In the genomic region with DNA sequence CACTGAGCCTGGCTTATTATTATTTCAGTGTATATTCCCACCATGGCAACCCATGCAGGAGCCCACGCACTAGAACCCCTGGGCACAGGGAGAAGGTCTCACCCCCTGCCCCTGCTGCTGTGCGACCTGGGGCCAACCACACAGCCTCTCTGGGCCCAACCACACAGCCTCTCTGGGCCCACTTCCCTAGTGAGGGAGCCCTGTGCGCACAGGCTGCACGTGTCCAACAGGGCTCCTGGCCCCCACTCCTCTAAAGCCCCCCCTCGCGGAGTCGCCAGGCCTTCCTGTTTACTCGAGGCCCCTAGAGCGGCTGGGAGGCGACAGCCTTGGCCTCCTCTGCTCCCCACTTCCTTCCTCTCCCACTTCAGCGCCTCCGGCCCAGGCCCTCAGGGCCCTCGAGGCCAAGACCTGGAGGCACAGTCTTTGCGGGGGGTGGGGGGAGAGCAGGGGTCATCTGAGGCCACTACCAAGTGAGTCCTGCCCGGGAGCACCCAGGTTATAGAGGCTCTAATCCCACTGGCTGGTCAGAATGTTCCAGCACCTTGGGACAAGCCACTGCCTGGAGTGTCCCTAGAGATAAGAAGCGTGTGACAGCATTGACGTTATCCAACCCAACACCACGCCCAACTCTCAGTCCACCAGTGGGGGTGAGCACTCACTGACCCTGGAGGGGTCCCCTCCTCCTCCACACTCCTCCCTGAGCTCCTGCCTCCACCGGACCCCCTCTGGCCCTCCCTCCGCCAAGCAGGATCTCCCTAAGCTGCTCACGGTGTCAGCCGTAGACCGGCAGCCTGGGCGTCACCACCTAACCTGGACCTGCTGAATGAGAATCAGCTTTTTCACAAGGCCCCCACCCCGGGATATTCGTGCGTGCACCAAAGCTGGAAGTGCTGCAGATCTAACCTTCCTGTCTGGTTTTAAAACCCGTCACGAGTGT, we compare ENCODE assay signal across 8 cellular contexts. TPM values are rescaled to one million over a fixed set of nuclear protein-coding genes. Genes with fewer than 3 reads are reported as not detected.
DNase-seq lines count a peak whose midpoint lies in the region; TF ChIP-seq lines count a peak whose summit lies in the region.

No MANE protein-coding gene starts in this region.

- CTCF ChIA-PET in CD8-positive, alpha-beta memory T cell (lab: Charles Lee): interaction anchor here (0.8 to 4.5 kb wide), 8 partner anchors 8 to 272 kb away, joined by 3 to 33 read pairs (median 4); a partner anchor contains a TSS

- no peak for TF ChIP-seq CTCF in dorsolateral prefrontal cortex (IDR thresholded peaks at IDR 0.05 in 54 of 56, conservative IDR thresholded peaks at IDR 0.05 in 2 of 56; ENCODE audit: low read depth in 1 of 56, partially characterized antibody in 56 of 56)

- H3K9me3 ChIP-seq in CD8-positive, alpha-beta memory T cell (ENCODE audit: low read length): no peaks in the 10 kb centered on the region
- H3K9me3 ChIP-seq in neuronal stem cell (replicated peaks in 1 of 2; ENCODE audit: control insufficient read depth in 2 of 2, insufficient read depth in 1 of 2, low read depth in 1 of 2, low read length in 2 of 2): no peaks in the 10 kb centered on the region

- no peaks in the 10 kb centered on the region for H3K36me3 ChIP-seq in CD8-positive, alpha-beta memory T cell (ENCODE audit: insufficient read depth, low read length)
- H3K36me3 ChIP-seq in neuronal stem cell (replicated peaks in 1 of 2; ENCODE audit: control insufficient read depth in 2 of 2, insufficient read depth in 2 of 2, low read length in 2 of 2): peaks cover 0 to 3% of the 10 kb centered on the region in 2 donors

- no peak overlapping the region for H2BK120ac ChIP-seq in neuronal stem cell (ENCODE audit: low read depth, low read length)

- H3K9ac ChIP-seq in neuronal stem cell (ENCODE audit: low read depth, low read length, poor library complexity): no peak overlapping the region

- H3K4me1 ChIP-seq in CD8-positive, alpha-beta memory T cell (ENCODE audit: insufficient read depth, low read length): peaks cover 47% of the 10 kb centered on the region
- peaks cover 4 to 10% of the 10 kb centered on the region in 2 donors for H3K4me1 ChIP-seq in neuronal stem cell (ENCODE audit: control insufficient read depth in 2 of 2, insufficient read depth in 1 of 2, low read depth in 1 of 2, low read length in 2 of 2)

- peak overlapping the region; percentile 63 for H3K14ac ChIP-seq in neuronal stem cell (ENCODE audit: low read length)

- H3K18ac ChIP-seq in neuronal stem cell (ENCODE audit: low read length): peak overlapping the region; percentile 44

- H3K9me3 Mint-ChIP-seq in CD8-positive, alpha-beta memory T cell: no peaks in the 10 kb centered on the region
- no peaks in the 10 kb centered on the region for H3K9me3 Mint-ChIP-seq in T-helper 2 cell treated with Interferon-gamma antibody and Interleukin-4, amounts not matched to agents 5 μg/mL and 100 μg/mL, for 36 hours

- H4K91ac ChIP-seq in neuronal stem cell (ENCODE audit: low read depth, low read length, poor library complexity): no peak overlapping the region

- H3K23ac ChIP-seq in neuronal stem cell (ENCODE audit: low read depth, low read length, poor library complexity): peak overlapping the region; percentile 47

- no peaks in the 10 kb centered on the region for H3K27me3 ChIP-seq in CD8-positive, alpha-beta memory T cell (ENCODE audit: insufficient read depth, low read length, poor library complexity, severe bottlenecking)
- H3K27me3 ChIP-seq in dorsolateral prefrontal cortex (no peaks in the 10 kb centered on the region), neuronal stem cell (ENCODE audit: control insufficient read depth in 3 of 3, insufficient read depth in 3 of 3, low read depth in 1 of 3, low read length in 3 of 3) (peaks cover 0 to 3% (median 0%) of the 10 kb centered on the region in 3 experiments)

- H3K4me1 Mint-ChIP-seq in CD8-positive, alpha-beta memory T cell: peaks cover 39 to 58% (median 45%) of the 10 kb centered on the region in 3 donors
- H3K4me1 Mint-ChIP-seq in T-helper 2 cell treated with Interferon-gamma antibody and Interleukin-4, amounts not matched to agents 5 μg/mL and 100 μg/mL, for 36 hours (ENCODE audit: low read depth): peaks cover 35% of the 10 kb centered on the region

- peak overlapping the region; percentile 66 for H3K27ac ChIP-seq in CD8-positive, alpha-beta memory T cell (ENCODE audit: low read depth, low read length)
- H3K27ac ChIP-seq in dorsolateral prefrontal cortex (peak overlapping the region in 52 of 59 donors; percentile 16 to 82 (median 60)), neuronal stem cell (replicated peaks; ENCODE audit: low read length) (no peak overlapping the region)

- peak overlapping the region; percentile 5 for H2BK12ac ChIP-seq in neuronal stem cell (ENCODE audit: low read length)

- peak overlapping the region in 6 of 7 donors; percentile 22 to 86 (median 55) for H3K4me3 Mint-ChIP-seq in CD8-positive, alpha-beta memory T cell
- H3K4me3 Mint-ChIP-seq in T-helper 2 cell treated with Interferon-gamma antibody and Interleukin-4, amounts not matched to agents 5 μg/mL and 100 μg/mL, for 36 hours: peak overlapping the region; percentile 37

- no peaks in the 10 kb centered on the region for H3K27me3 Mint-ChIP-seq in CD8-positive, alpha-beta memory T cell
- H3K27me3 Mint-ChIP-seq in T-helper 2 cell treated with Interferon-gamma antibody and Interleukin-4, amounts not matched to agents 5 μg/mL and 100 μg/mL, for 36 hours (ENCODE audit: low read depth): no peaks in the 10 kb centered on the region

- no peak overlapping the region for H3K4ac ChIP-seq in neuronal stem cell (ENCODE audit: low read length)

- peak overlapping the region; percentile 27 for H2BK15ac ChIP-seq in neuronal stem cell (ENCODE audit: low read length)

- peaks cover 0 to 3% (median 3%) of the 10 kb centered on the region in 3 donors for H3K36me3 Mint-ChIP-seq in CD8-positive, alpha-beta memory T cell
- H3K36me3 Mint-ChIP-seq in T-helper 2 cell treated with Interferon-gamma antibody and Interleukin-4, amounts not matched to agents 5 μg/mL and 100 μg/mL, for 36 hours (ENCODE audit: low read depth): peaks cover 3% of the 10 kb centered on the region

- intact Hi-C loops in dorsolateral prefrontal cortex (cut with DNase I): no loop called here

- H2AFZ ChIP-seq in neuronal stem cell (ENCODE audit: low read length): peak overlapping the region; percentile 53

- peak overlapping the region; percentile 11 for H3K4me3 ChIP-seq in CD8-positive, alpha-beta memory T cell (ENCODE audit: low read length)
- no peak overlapping the region for H3K4me3 ChIP-seq in dorsolateral prefrontal cortex
- no peak overlapping the region for H3K4me3 ChIP-seq in neuronal stem cell (ENCODE audit: low read length in 2 of 2)

- peak; percentile 22 to 76 (median 48) for DNase-seq in CD8-positive, alpha-beta memory T cell
- no peak for DNase-seq in T-helper 2 cell treated with Interferon-gamma antibody and Interleukin-4, amounts not matched to agents 5 μg/mL and 100 μg/mL, for 36 hours (ENCODE audit: low spot score)
- DNase-seq in dorsolateral prefrontal cortex: peak in 2 of 10 donors; percentile 49 to 58
- no peak for DNase-seq in neuronal stem cell (ENCODE audit: low spot score)
- no peak for DNase-seq in NK-92 treated with Interleukin-12 subunit alpha and Interleukin-12 subunit beta, amount 100 ng/mL, for 24 hours (lab: John Stamatoyannopoulos, UW)
- DNase-seq in ecto neural progenitor cell (ENCODE audit: low spot score): no peak
- no peak for DNase-seq in HuH-7.5 (ENCODE audit: low spot score)
- DNase-seq in H4 (ENCODE audit: low spot score): no peak

- H3K4me2 ChIP-seq in neuronal stem cell (ENCODE audit: insufficient read depth, low read length, poor library complexity, severe bottlenecking): no peak overlapping the region

- H4K8ac ChIP-seq in neuronal stem cell (ENCODE audit: low read depth, low read length): no peak overlapping the region

- H3K27ac Mint-ChIP-seq in CD8-positive, alpha-beta memory T cell: peak overlapping the region; percentile 90 to 98 (median 96)
- H3K27ac Mint-ChIP-seq in T-helper 2 cell treated with Interferon-gamma antibody and Interleukin-4, amounts not matched to agents 5 μg/mL and 100 μg/mL, for 36 hours: peak overlapping the region; percentile 73

- peak overlapping the region; percentile 45 for H2AK5ac ChIP-seq in neuronal stem cell (ENCODE audit: low read depth, low read length)

- POLR2A ChIA-PET in CD8-positive, alpha-beta memory T cell (lab: Charles Lee): interaction anchor here (0.5 to 1.4 kb wide), 7 partner anchors 35 to 247 kb away, joined by 3 to 4 read pairs (median 3); a partner anchor contains a TSS

- no CpG with 5 or more reads among the region's 29 CpGs for WGBS in neuronal stem cell (ENCODE audit: extremely low coverage in 2 of 2, insufficient read length in 2 of 2, insufficient replicate concordance in 1 of 2), 2 donors

- H2BK5ac ChIP-seq in neuronal stem cell (ENCODE audit: low read length): no peak overlapping the region

- no peaks in the 10 kb centered on the region for H3K79me1 ChIP-seq in neuronal stem cell (ENCODE audit: low read depth, low read length)

RNA-seq across cellular contexts. Expression of a gene that starts 7.9 kb away (rescaled TPM):
- 10 to 100 TPM; 18.9 to 19.3 TPM for total RNA-seq in CD8-positive, alpha-beta memory T cell
- 7.9 TPM for polyA plus RNA-seq in CD8-positive, alpha-beta memory T cell
- 10 to 100 TPM; 10.3 to 92.1 (median 25.6) TPM for total RNA-seq in dorsolateral prefrontal cortex
- polyA plus RNA-seq in neuronal stem cell (2013, experiment 1 of 2): 0.11 TPM
- 0.10 TPM for polyA plus RNA-seq in neuronal stem cell (2013, experiment 2 of 2)
- total RNA-seq in H4 (2014; rRNA removed; shearing (Covaris generic)): 1.8 and 3.0 TPM in 2 replicates

RNA-seq across cellular contexts. Expression of a gene that starts 15.1 kb away (rescaled TPM):
- 10 to 100 TPM; 15.8 to 20.0 TPM for total RNA-seq in CD8-positive, alpha-beta memory T cell
- polyA plus RNA-seq in CD8-positive, alpha-beta memory T cell: 0.23 TPM
- 100 to 1,000 TPM in 108 of 120 experiments, 10 to 100 TPM in 12; 58.9 to 165 (median 129) TPM for total RNA-seq in dorsolateral prefrontal cortex
- 36.1 TPM for polyA plus RNA-seq in neuronal stem cell (2013, experiment 1 of 2)
- 36.6 TPM for polyA plus RNA-seq in neuronal stem cell (2013, experiment 2 of 2)
- 25.3 and 45.7 TPM in 2 replicates for total RNA-seq in H4 (2014; rRNA removed; shearing (Covaris generic))

RNA-seq across cellular contexts. Expression of a gene that starts 37.1 kb away (rescaled TPM):
- total RNA-seq in CD8-positive, alpha-beta memory T cell: 10 to 100 TPM; 52.3 to 54.0 TPM
- 54.7 TPM for polyA plus RNA-seq in CD8-positive, alpha-beta memory T cell
- total RNA-seq in dorsolateral prefrontal cortex: 100 to 1,000 TPM in 113 of 120 experiments, 10 to 100 TPM in 7; 52.7 to 225 (median 137) TPM
- polyA plus RNA-seq in neuronal stem cell (2013, experiment 1 of 2): 31.0 TPM
- polyA plus RNA-seq in neuronal stem cell (2013, experiment 2 of 2): 30.5 TPM
- total RNA-seq in H4 (2014; rRNA removed; shearing (Covaris generic)): 12.4 and 14.8 TPM in 2 replicates

RNA-seq across cellular contexts. Expression of a gene that starts 54.5 kb away (rescaled TPM):
- total RNA-seq in CD8-positive, alpha-beta memory T cell: 10 to 100 TPM; 32.9 to 43.2 TPM
- polyA plus RNA-seq in CD8-positive, alpha-beta memory T cell: 28.7 TPM
- 10 to 100 TPM; 13.2 to 58.0 (median 23.6) TPM for total RNA-seq in dorsolateral prefrontal cortex
- polyA plus RNA-seq in neuronal stem cell (2013, experiment 1 of 2): 11.3 TPM
- polyA plus RNA-seq in neuronal stem cell (2013, experiment 2 of 2): 12.7 TPM
- 5.2 and 12.8 TPM in 2 replicates for total RNA-seq in H4 (2014; rRNA removed; shearing (Covaris generic))

RNA-seq across cellular contexts. Expression of a gene that starts 59.7 kb away (rescaled TPM):
- 100 to 1,000 TPM; 110 to 111 TPM for total RNA-seq in CD8-positive, alpha-beta memory T cell
- polyA plus RNA-seq in CD8-positive, alpha-beta memory T cell: 68.0 TPM
- total RNA-seq in dorsolateral prefrontal cortex: 10 to 100 TPM; 19.5 to 55.8 (median 36.6) TPM
- 30.2 TPM for polyA plus RNA-seq in neuronal stem cell (2013, experiment 1 of 2)
- 32.1 TPM for polyA plus RNA-seq in neuronal stem cell (2013, experiment 2 of 2)
- 32.8 and 49.8 TPM in 2 replicates for total RNA-seq in H4 (2014; rRNA removed; shearing (Covaris generic))

Comparison
In these comparisons a context has a peak if more than half of its experiments do, and no peak if none do; other contexts are left out.
1. DNase-seq: peak in CD8-positive, alpha-beta memory T cell (5 of 5); none in T-helper 2 cell treated with Interferon-gamma antibody and Interleukin-4, amounts not matched to agents 5 μg/mL and 100 μg/mL, for 36 hours (single experiment), neuronal stem cell (single experiment), NK-92 treated with Interleukin-12 subunit alpha and Interleukin-12 subunit beta, amount 100 ng/mL, for 24 hours (single experiment), ecto neural progenitor cell (single experiment), HuH-7.5 (single experiment) and H4 (single experiment).